16 cellular contexts compared by ENCODE assay signal in genomic region chr9:21854594-21854993, GRCh38. TPM values are rescaled to one million over a fixed set of nuclear protein-coding genes. Genes with fewer than 3 reads are reported as not detected.
A peak's percentile ranks its signal among the peaks of the same experiment; 100 is the strongest.
DNase-seq lines count a peak whose midpoint lies in the region; ATAC-seq, FAIRE-seq and TF ChIP-seq lines count a peak whose summit lies in the region.
"Had no signal": no experiment of that assay in that cellular context is flagged by ENCODE, and none has a peak within 500 bp of the region (broad histone marks: within the 10 kb centered on the region; RNA-seq: fewer than 3 reads in every experiment).

No MANE protein-coding gene starts in this region.

- no peak for FAIRE-seq in pancreas (lab: Jason Lieb, UNC)

- TF ChIP-seq CTCF in astrocyte of the cerebellum (IDR thresholded peaks at IDR 0.05; ENCODE audit: low read depth, low read length, missing control alignments), result no peak
- no peak for TF ChIP-seq CTCF in pancreas (IDR thresholded peaks at IDR 0.05)

- no peaks in the 10 kb centered on the region for H3K27me3 ChIP-seq in pancreas
- H3K27me3 ChIP-seq: esophagus muscularis mucosa, neutrophil, SJSA1 had no signal

- H3K9me3 Mint-ChIP-seq in activated CD4-positive, alpha-beta T cell treated with anti-CD3 and anti-CD28 coated beads for 36 hours (ENCODE audit: low read depth), result no peaks in the 10 kb centered on the region
- H3K9me3 Mint-ChIP-seq: immature natural killer cell had no signal

- no peaks in the 10 kb centered on the region for H3K36me3 ChIP-seq in pancreas

- POLR2A ChIA-PET in activated CD4-positive, alpha-beta T cell treated with anti-CD3 and anti-CD28 coated beads for 36 hours (lab: Charles Lee), result no interaction called here

- no peaks in the 10 kb centered on the region for H3K9me3 ChIP-seq in pancreas
- H3K9me3 ChIP-seq: esophagus muscularis mucosa, neutrophil, SJSA1 had no signal

- 25 to 33% methylated on average over 11 of the region's 11 CpGs for WGBS in pancreas, 2 donors

- intact Hi-C loops in pancreas (cut with DNase I) (no loop called here), posterior cingulate gyrus (cut with DNase I) (no loop called here)
- intact Hi-C loops in activated CD4-positive, alpha-beta T cell treated with anti-CD3 and anti-CD28 coated beads for 36 hours (cut with DNase I, micrococcal nuclease), result no loop called here

- ATAC-seq in pancreas, result peak; percentile 76 to 85 (median 84)
- ATAC-seq in HG03280 (IDR thresholded peaks at IDR 0.05; ENCODE audit: unreplicated experiment), result no peak
- no peak for ATAC-seq in activated CD4-positive, alpha-beta T cell treated with anti-CD3 and anti-CD28 coated beads for 36 hours
- ATAC-seq: stimulated activated naive CD8-positive, alpha-beta T cell treated with anti-CD3 and anti-CD28 coated beads, Interleukin-15, Interleukin-2, amounts not matched to agents 100 U/mL and 50 U/mL, for 24 hours had no signal

- H3K4me1 Mint-ChIP-seq in activated CD4-positive, alpha-beta T cell treated with anti-CD3 and anti-CD28 coated beads for 36 hours, result peaks cover 14% of the 10 kb centered on the region

- H3K27me3 Mint-ChIP-seq in activated CD4-positive, alpha-beta T cell treated with anti-CD3 and anti-CD28 coated beads for 36 hours, result no peaks in the 10 kb centered on the region

- H3K4me3 Mint-ChIP-seq in activated CD4-positive, alpha-beta T cell treated with anti-CD3 and anti-CD28 coated beads for 36 hours, result no peak overlapping the region
- H3K4me3 Mint-ChIP-seq: immature natural killer cell had no signal

- CTCF ChIA-PET in activated CD4-positive, alpha-beta T cell treated with anti-CD3 and anti-CD28 coated beads for 36 hours (lab: Charles Lee), result no interaction called here

- DNase-seq in HPDE6-E6E7 (ENCODE audit: extremely low spot score) (peak; percentile 59), astrocyte of the cerebellum (ENCODE audit: low read depth) (peak; percentile 22), iris pigment epithelial cell (ENCODE audit: low read depth) (peak; percentile 97), pancreas (peak in 5 of 6 donors; percentile 58 to 83 (median 72)), posterior cingulate gyrus (no peak), Ammon's horn (ENCODE audit: low spot score) (no peak)
- DNase-seq in activated CD4-positive, alpha-beta T cell treated with anti-CD3 and anti-CD28 coated beads for 36 hours, result no peak
- DNase-seq: activated T-cell treated with anti-CD3 and anti-CD28 coated beads, Interleukin-2, amount 50 U/mL, for 1 hour; immature natural killer cell; NCI-H446 treated with DMSO at 0.1 percent for 48 hours; stimulated activated naive CD8-positive, alpha-beta T cell treated with anti-CD3 and anti-CD28 coated beads, Interleukin-15, Interleukin-2, amounts not matched to agents 100 U/mL and 50 U/mL, for 24 hours had no signal

- no peak overlapping the region for H3K27ac Mint-ChIP-seq in activated CD4-positive, alpha-beta T cell treated with anti-CD3 and anti-CD28 coated beads for 36 hours
- H3K27ac Mint-ChIP-seq: immature natural killer cell had no signal

- H3K4me1 ChIP-seq in pancreas, result peaks cover 30 to 51% (median 48%) of the 10 kb centered on the region in 3 donors

- peaks cover 80% of the 10 kb centered on the region for H3K36me3 Mint-ChIP-seq in activated CD4-positive, alpha-beta T cell treated with anti-CD3 and anti-CD28 coated beads for 36 hours (ENCODE audit: low read depth)

- in situ Hi-C loops in astrocyte of the cerebellum (cut with HindIII; ENCODE audit: low sequenced_read_pairs), result no loop called here

- no peak overlapping the region for H3K4me3 ChIP-seq in astrocyte of the cerebellum (ENCODE audit: low read depth, low read length)
- no peak overlapping the region for H3K4me3 ChIP-seq in pancreas
- H3K4me3 ChIP-seq: esophagus muscularis mucosa, SJSA1 had no signal

- H3K27ac ChIP-seq in pancreas, result peak overlapping the region; percentile 54 to 87 (median 67)
- H3K27ac ChIP-seq: esophagus muscularis mucosa, neutrophil, SJSA1, VCaP had no signal

RNA-seq across cellular contexts. Expression of gene MTAP, which starts 52.2 kb away (rescaled TPM):
- total RNA-seq in pancreas, result 10 to 100 TPM; 13.3 to 26.7 (median 18.6) TPM
- polyA plus RNA-seq in pancreas, result 1 to 10 TPM; 4.7 to 6.5 TPM
- total RNA-seq in activated CD4-positive, alpha-beta T cell treated with anti-CD3 and anti-CD28 coated beads for 36 hours, result 10 to 100 TPM; 59.6 to 77.0 TPM

Comparison
In these comparisons a context has a peak if more than half of its experiments do, and no peak if none do; other contexts are left out.
1. DNase-seq: peak in HPDE6-E6E7 (single experiment), astrocyte of the cerebellum (single experiment), iris pigment epithelial cell (single experiment) and pancreas (5 of 6); none in posterior cingulate gyrus (0 of 10), activated CD4-positive, alpha-beta T cell treated with anti-CD3 and anti-CD28 coated beads for 36 hours (single experiment) and Ammon's horn (single experiment).
2. ATAC-seq: peak in pancreas (4 of 4); none in HG03280 (single experiment) and activated CD4-positive, alpha-beta T cell treated with anti-CD3 and anti-CD28 coated beads for 36 hours (single experiment).